1 cellular context compared by ENCODE assay signal in genomic region chr9:2745560-2746380, GRCh38.
TF ChIP-seq lines count a peak whose summit lies in the region.

No MANE protein-coding gene starts in this region.

TF ChIP-seq in HepG2, 621 proteins besides CTCF, POLR2A, EP300 and RAD21 (continued from another document):
- no peak for TF ChIP-seq KDM1A (CRISPR knock-in tag; IDR thresholded peaks at IDR 0.05)
- no peak for TF ChIP-seq ZNF121 (CRISPR knock-in tag; IDR thresholded peaks at IDR 0.05)
- TF ChIP-seq ATRX (CRISPR knock-in tag; IDR thresholded peaks at IDR 0.05; ENCODE audit: borderline replicate concordance), result no peak
- no peak for TF ChIP-seq NFKB2 (CRISPR knock-in tag; IDR thresholded peaks at IDR 0.05; ENCODE audit: borderline replicate concordance)
- TF ChIP-seq HOXD1 (CRISPR knock-in tag; IDR thresholded peaks at IDR 0.05), result no peak
- no peak for TF ChIP-seq CERS6 (CRISPR knock-in tag; IDR thresholded peaks at IDR 0.05)
- TF ChIP-seq PAXIP1 (CRISPR knock-in tag; conservative IDR thresholded peaks at IDR 0.05), result no peak
- TF ChIP-seq ZNF205 (CRISPR knock-in tag; IDR thresholded peaks at IDR 0.05), result no peak
- no peak for TF ChIP-seq NFYC (CRISPR knock-in tag; IDR thresholded peaks at IDR 0.05)
